In the genomic region with DNA sequence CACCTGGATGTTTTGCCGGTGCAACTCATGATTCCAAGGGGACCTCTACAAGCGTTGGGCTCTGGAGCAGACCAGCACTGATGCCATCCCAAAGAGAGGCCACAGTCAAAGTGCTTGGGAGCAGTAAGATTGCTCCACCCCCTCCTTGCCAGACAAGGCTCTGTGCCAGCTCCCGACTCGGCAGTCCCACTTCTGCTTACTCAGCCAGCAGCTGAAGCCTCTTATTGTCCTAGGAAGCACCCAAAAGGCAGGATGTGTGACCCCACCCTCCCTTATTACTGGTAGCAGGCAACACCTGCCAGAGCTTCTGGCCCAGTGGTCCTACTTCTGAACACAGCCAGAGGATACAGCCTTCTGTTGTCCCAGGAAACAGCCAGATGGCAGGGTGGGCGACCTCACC, we compare ENCODE assay signal across 23 cellular contexts.
DNase-seq lines count a peak whose midpoint lies in the region; ATAC-seq, FAIRE-seq and TF ChIP-seq lines count a peak whose summit lies in the region.
"Had no signal": no experiment of that assay in that cellular context is flagged by ENCODE, and none has a peak within 500 bp of the region (broad histone marks: within the 10 kb centered on the region; RNA-seq: fewer than 3 reads in every experiment).

No MANE protein-coding gene starts in this region.

- intact Hi-C loops in kidney (cut with DNase I), result no loop called here

- H4K20me1 ChIP-seq in DND-41 (ENCODE audit: insufficient read depth, low read length), result no peaks in the 10 kb centered on the region
- no peaks in the 10 kb centered on the region for H4K20me1 ChIP-seq in hepatocyte (ENCODE audit: insufficient read depth, poor library complexity, severe bottlenecking)

- H3K4me2 ChIP-seq in DND-41 (ENCODE audit: insufficient read depth, low read length), result no peak overlapping the region
- H3K4me2 ChIP-seq in hepatocyte, result no peak overlapping the region
- H3K4me2 ChIP-seq: smooth muscle cell had no signal

- no peak for FAIRE-seq in kidney (lab: Jason Lieb, UNC)
- FAIRE-seq: islet of Langerhans had no signal

- peak; percentile 59 for DNase-seq in NCI-H2171 treated with DMSO at 0.1 percent for 48 hours (lab: John Stamatoyannopoulos, UW)
- no peak for DNase-seq in NCI-H2171 (lab: John Stamatoyannopoulos, UW)
- no peak for DNase-seq in DND-41
- peak; percentile 37 for DNase-seq in NCI-H524 treated with DMSO at 0.1 percent for 48 hours (lab: John Stamatoyannopoulos, UW)
- DNase-seq in kidney, result peak; percentile 13
- DNase-seq in hepatocyte (ENCODE audit: low spot score), result no peak
- DNase-seq: activated B cell treated with CpG ODN at 0.5 μM for 24 hours; activated CD4-positive, alpha-beta T cell treated with anti-CD3 and anti-CD28 coated beads, Interleukin-2, amount 50 U/mL, for 48 hours; DMS79; H7; hippocampal formation; KG1; NCI-H1092; NK-92 treated with Interleukin-12 subunit alpha and Interleukin-12 subunit beta, amount 100 ng/mL, for 24 hours; Peyer's patch; stimulated activated CD4-positive, alpha-beta T cell treated with anti-CD3 and anti-CD28 coated beads, Interleukin-4, amount 100 ng/mL, for 24 hours had no signal

- no peak overlapping the region for H2AFZ ChIP-seq in DND-41 (ENCODE audit: low read depth, low read length)
- H2AFZ ChIP-seq in hepatocyte, result no peak overlapping the region

- WGBS in hepatocyte (ENCODE audit: low lambda C conversion rate, missing lambda C conversion rate), result 81% methylated on average over 5 of the region's 5 CpGs

- H3K27ac ChIP-seq in DND-41 (ENCODE audit: low read length) (0 out of 2 replicates have a peak overlapping the region, but pooled peaks have one; percentile 23), kidney (ENCODE audit: low read depth in 2 of 2, low read length in 2 of 2) (no peak overlapping the region), hepatocyte (no peak overlapping the region)
- H3K27ac ChIP-seq: C4-2B, Peyer's patch, SK-N-MC had no signal

- H3K9ac ChIP-seq in DND-41 (ENCODE audit: low read depth, low read length) (no peak overlapping the region), kidney (ENCODE audit: low read length in 2 of 2) (no peak overlapping the region)

- H3K9me2 ChIP-seq in hepatocyte (replicated peaks; ENCODE audit: insufficient read depth), result no peaks in the 10 kb centered on the region

- H3K4me1 ChIP-seq in DND-41 (ENCODE audit: insufficient read depth, low read length), result no peaks in the 10 kb centered on the region
- H3K4me1 ChIP-seq in kidney (ENCODE audit: control insufficient read depth in 1 of 2, insufficient read depth in 1 of 2, low read depth in 1 of 2, low read length in 2 of 2), result no peaks in the 10 kb centered on the region
- H3K4me1 ChIP-seq in hepatocyte (ENCODE audit: insufficient read depth), result no peaks in the 10 kb centered on the region
- H3K4me1 ChIP-seq: Peyer's patch had no signal

- H3K4me3 ChIP-seq in DND-41 (ENCODE audit: low read depth in 1 of 2, low read length in 2 of 2) (no peak overlapping the region), kidney (ENCODE audit: low read length in 2 of 2) (no peak overlapping the region), hepatocyte (no peak overlapping the region)
- H3K4me3 ChIP-seq: lung, Peyer's patch, SK-N-MC, smooth muscle cell had no signal

- H3K27me3 ChIP-seq in DND-41 (ENCODE audit: insufficient read depth, low read length, poor library complexity) (no peaks in the 10 kb centered on the region), hepatocyte (no peaks in the 10 kb centered on the region)
- H3K27me3 ChIP-seq: Peyer's patch had no signal

- H3K79me2 ChIP-seq in DND-41 (ENCODE audit: insufficient read depth, low read length), result no peaks in the 10 kb centered on the region
- no peaks in the 10 kb centered on the region for H3K79me2 ChIP-seq in hepatocyte

- peaks cover 10% of the 10 kb centered on the region for H3K9me3 ChIP-seq in DND-41 (ENCODE audit: insufficient read depth, low read length, severe bottlenecking)
- H3K9me3 ChIP-seq in kidney (ENCODE audit: control insufficient read depth in 1 of 2, low read length in 2 of 2), result no peaks in the 10 kb centered on the region
- H3K9me3 ChIP-seq in hepatocyte (ENCODE audit: low read depth), result no peaks in the 10 kb centered on the region
- H3K9me3 ChIP-seq: Peyer's patch had no signal

- no peaks in the 10 kb centered on the region for H3K36me3 ChIP-seq in DND-41 (ENCODE audit: insufficient read depth, low read length)
- H3K36me3 ChIP-seq in kidney (ENCODE audit: control insufficient read depth in 1 of 2, insufficient read depth in 2 of 2, low read length in 2 of 2), result no peaks in the 10 kb centered on the region
- no peaks in the 10 kb centered on the region for H3K36me3 ChIP-seq in hepatocyte (replicated peaks; ENCODE audit: insufficient read depth, low read depth)
- H3K36me3 ChIP-seq: Peyer's patch had no signal

- ATAC-seq in DND-41 (ENCODE audit: insufficient read depth, low read depth), result peak; percentile 29; the same call in 1 of the 3 replicates
- ATAC-seq in HG03196 (IDR thresholded peaks at IDR 0.05; ENCODE audit: unreplicated experiment), result no peak
- ATAC-seq in HG03175 (IDR thresholded peaks at IDR 0.05; ENCODE audit: unreplicated experiment), result no peak

- no peak for TF ChIP-seq CTCF in DND-41 (IDR thresholded peaks at IDR 0.05; ENCODE audit: borderline replicate concordance, extremely low read depth, low read length, poor library complexity, severe bottlenecking)
- no peak for TF ChIP-seq CTCF in kidney (IDR thresholded peaks at IDR 0.05; ENCODE audit: borderline replicate concordance, extremely low read depth, insufficient read depth)
- no peak for TF ChIP-seq CTCF in hepatocyte (IDR thresholded peaks at IDR 0.05; ENCODE audit: poor library complexity)

Comparison
In these comparisons a context has a peak if more than half of its experiments do, and no peak if none do; other contexts are left out.
1. DNase-seq: peak in NCI-H2171 treated with DMSO at 0.1 percent for 48 hours (single experiment), NCI-H524 treated with DMSO at 0.1 percent for 48 hours (single experiment) and kidney (single experiment); none in NCI-H2171 (single experiment), DND-41 (single experiment) and hepatocyte (single experiment).